ENCODE assay signal across 18 cellular contexts in the genomic region with DNA sequence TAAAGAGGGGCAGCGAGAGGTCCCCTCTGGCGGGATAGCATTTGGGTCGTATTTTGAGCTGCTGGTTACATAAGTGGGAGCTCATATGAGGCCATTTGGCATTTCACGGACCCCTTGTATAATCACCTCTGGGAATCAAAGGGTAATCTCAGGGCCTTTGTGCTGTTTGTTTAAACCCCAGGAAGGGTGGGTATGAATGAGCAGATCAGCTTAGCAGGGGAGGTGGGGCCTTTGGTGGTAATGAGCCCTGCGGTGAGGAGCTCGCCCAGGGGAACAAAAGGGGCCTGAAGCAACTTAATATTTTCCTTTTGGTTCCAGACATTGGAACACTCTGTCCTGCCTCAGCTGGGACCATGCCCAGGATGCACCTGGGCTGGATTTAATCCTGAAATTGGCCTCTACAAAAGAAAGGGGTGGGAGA. TPM values are rescaled to one million over a fixed set of nuclear protein-coding genes. Genes with fewer than 3 reads are reported as not detected.
DNase-seq lines count a peak whose midpoint lies in the region; ATAC-seq, FAIRE-seq and TF ChIP-seq lines count a peak whose summit lies in the region.
"Had no signal": no experiment of that assay in that cellular context is flagged by ENCODE, and none has a peak within 500 bp of the region (broad histone marks: within the 10 kb centered on the region; RNA-seq: fewer than 3 reads in every experiment).

No MANE protein-coding gene starts in this region.

- H3K4me1 ChIP-seq in A549 (peaks cover 100% of the 10 kb centered on the region), ectodermal cell (ENCODE audit: control insufficient read depth, insufficient read depth, low read length) (peaks cover 27% of the 10 kb centered on the region)

- H3K27me3 Mint-ChIP-seq in osteocyte (ENCODE audit: unreplicated experiment), result no peaks in the 10 kb centered on the region
- H3K27me3 Mint-ChIP-seq: activated B cell treated with CpG ODN at 0.5 μM for 24 hours, IgD-negative memory B cell had no signal

- H3K27ac Mint-ChIP-seq in osteocyte (ENCODE audit: unreplicated experiment), result peak overlapping the region; percentile 93
- H3K27ac Mint-ChIP-seq: activated B cell treated with CpG ODN at 0.5 μM for 24 hours; activated T-helper 1 cell treated with anti-CD3 and anti-CD28 coated beads, Interleukin-12 subunit alpha, Interleukin-12 subunit beta, Interleukin-2, Interleukin-4 antibody, amounts not matched to agents 30 ng/mL and 10 ng/mL and 1 ng/mL, durations not matched to agents 14 hours and 24 hours and 36 hours; IgD-negative memory B cell had no signal

- TF ChIP-seq EP300 in A549 (IDR thresholded peaks at IDR 0.05), result no peak

- peak overlapping the region; percentile 35 for H3K4me3 Mint-ChIP-seq in osteocyte (ENCODE audit: unreplicated experiment)
- H3K4me3 Mint-ChIP-seq: activated B cell treated with CpG ODN at 0.5 μM for 24 hours; activated T-helper 1 cell treated with anti-CD3 and anti-CD28 coated beads, Interleukin-12 subunit alpha, Interleukin-12 subunit beta, Interleukin-2, Interleukin-4 antibody, amounts not matched to agents 30 ng/mL and 10 ng/mL and 1 ng/mL, durations not matched to agents 14 hours and 24 hours and 36 hours; IgD-negative memory B cell; stimulated activated naive CD8-positive, alpha-beta T cell treated with anti-CD3 and anti-CD28 coated beads, Interleukin-15, amount 100 ng/mL, for 72 hours had no signal

- FAIRE-seq in A549 (lab: Jason Lieb, UNC), result no peak
- FAIRE-seq: islet of Langerhans had no signal

- peaks cover 7% of the 10 kb centered on the region for H3K9me3 Mint-ChIP-seq in osteocyte (ENCODE audit: unreplicated experiment)
- H3K9me3 Mint-ChIP-seq: activated B cell treated with CpG ODN at 0.5 μM for 24 hours; activated T-helper 1 cell treated with anti-CD3 and anti-CD28 coated beads, Interleukin-12 subunit alpha, Interleukin-12 subunit beta, Interleukin-2, Interleukin-4 antibody, amounts not matched to agents 30 ng/mL and 10 ng/mL and 1 ng/mL, durations not matched to agents 14 hours and 24 hours and 36 hours had no signal

- peaks cover 5% of the 10 kb centered on the region for H3K36me3 ChIP-seq in ectodermal cell (ENCODE audit: control insufficient read depth, insufficient read depth, low read length)

- H3K27ac ChIP-seq in A549, result peak overlapping the region; percentile 96 to 98
- H3K27ac ChIP-seq in ectodermal cell (ENCODE audit: insufficient read depth, low read depth, low read length, poor library complexity, severe bottlenecking), result peak overlapping the region; percentile 59

- peaks cover 29% of the 10 kb centered on the region for H3K36me3 Mint-ChIP-seq in osteocyte (ENCODE audit: unreplicated experiment)
- H3K36me3 Mint-ChIP-seq: IgD-negative memory B cell had no signal

- no peak for TF ChIP-seq POLR2A in A549 (IDR thresholded peaks at IDR 0.05; ENCODE audit: low read length)

- ATAC-seq in A549 (no peak), HG02623 (IDR thresholded peaks at IDR 0.05; ENCODE audit: unreplicated experiment) (no peak), GM21737 (IDR thresholded peaks at IDR 0.05; ENCODE audit: unreplicated experiment) (no peak)
- ATAC-seq: stimulated activated naive CD8-positive, alpha-beta T cell treated with anti-CD3 and anti-CD28 coated beads, Interleukin-15, amount 100 ng/mL, for 72 hours had no signal

- peaks cover 77% of the 10 kb centered on the region for H3K4me1 Mint-ChIP-seq in osteocyte (ENCODE audit: unreplicated experiment)
- H3K4me1 Mint-ChIP-seq: activated B cell treated with CpG ODN at 0.5 μM for 24 hours had no signal

- H3K9me3 ChIP-seq in A549 (no peaks in the 10 kb centered on the region), ectodermal cell (ENCODE audit: control insufficient read depth, low read length) (no peaks in the 10 kb centered on the region)
- H3K9me3 ChIP-seq: BE2C had no signal

- 64% methylated on average over 6 of the region's 6 CpGs for WGBS in A549 (ENCODE audit: missing lambda C conversion rate)
- WGBS in ectodermal cell, 2 experiments, result 7 to 13% methylated on average over 6 of the region's 6 CpGs

- POLR2A ChIA-PET in A549 (lab: Yijun Ruan, JAX), result interaction anchor here (0.8 to 3.7 kb wide), 3 partner anchors 12 to 59 kb away, joined by 3 to 25 read pairs (median 4); no protein-coding TSS in a partner anchor

- H3K4me3 ChIP-seq in A549, result peak overlapping the region; percentile 22; the same call in 2 of the 3 replicates
- H3K4me3 ChIP-seq in ectodermal cell (ENCODE audit: insufficient read depth, low read depth, low read length), result no peak overlapping the region

- H3K27me3 ChIP-seq in ectodermal cell (ENCODE audit: control insufficient read depth, insufficient read depth, low read length, poor library complexity, severe bottlenecking), result no peaks in the 10 kb centered on the region
- H3K27me3 ChIP-seq: BE2C had no signal

- TF ChIP-seq CTCF in A549 (IDR thresholded peaks at IDR 0.05), result no peak
- TF ChIP-seq CTCF in osteocyte (IDR thresholded peaks at IDR 0.05), result no peak

- CTCF ChIA-PET in A549 (lab: Yijun Ruan, JAX), result interaction anchor here (0.6 to 3.8 kb wide), 9 partner anchors 11 to 1283 kb away, joined by 3 to 21 read pairs (median 4); a partner anchor contains a TSS

- peak overlapping the region; percentile 92 for H3K4me2 ChIP-seq in A549

- TF ChIP-seq RAD21 in A549 (conservative IDR thresholded peaks at IDR 0.05 in 1 of 2, IDR thresholded peaks at IDR 0.05 in 1 of 2), result no peak

- peak in 1 of 2 experiments; percentile 7 for DNase-seq in A549 (ENCODE audit: low read depth in 1 of 2, low spot score in 1 of 2)
- peak; percentile 37 for DNase-seq in NCI-H1436 (lab: John Stamatoyannopoulos, UW)
- DNase-seq in osteocyte (ENCODE audit: extremely low spot score, unreplicated experiment), result no peak
- no peak for DNase-seq in Ammon's horn (ENCODE audit: low spot score)
- DNase-seq in amygdala (lab: John Stamatoyannopoulos, UW), result no peak
- DNase-seq: activated B cell treated with CpG ODN at 0.5 μM for 24 hours; BE2C; erythroblast; occipital lobe; SHP77 treated with DMSO at 0.1 percent for 48 hours; stimulated activated CD4-positive, alpha-beta T cell treated with anti-CD3 and anti-CD28 coated beads, Interleukin-2, amount 100 ng/mL, for 48 hours; stimulated activated naive CD8-positive, alpha-beta T cell treated with anti-CD3 and anti-CD28 coated beads, Interleukin-15, amount 100 ng/mL, for 72 hours had no signal

TF ChIP-seq in A549, 52 proteins besides CTCF, POLR2A, EP300 and RAD21:
- TF ChIP-seq FOSL2 (IDR thresholded peaks at IDR 0.05) (no peak), FOSL2 (CRISPR knock-in tag; IDR thresholded peaks at IDR 0.05) (no peak), CHD2 (IDR thresholded peaks at IDR 0.05; ENCODE audit: low read length, partially characterized antibody) (no peak), HOXA7 (CRISPR knock-in tag; IDR thresholded peaks at IDR 0.05) (peak; percentile 49; the same call in 1 of the 2 replicates), RARB (CRISPR knock-in tag; IDR thresholded peaks at IDR 0.05) (no peak), HEYL (CRISPR knock-in tag; IDR thresholded peaks at IDR 0.05) (no peak), RNF2 (IDR thresholded peaks at IDR 0.05; ENCODE audit: borderline replicate concordance, low read depth) (no peak), KDM1A (IDR thresholded peaks at IDR 0.05; ENCODE audit: low read depth) (no peak), CHD4 (IDR thresholded peaks at IDR 0.05; ENCODE audit: borderline replicate concordance) (no peak)
- TF ChIP-seq, protein P1, sequence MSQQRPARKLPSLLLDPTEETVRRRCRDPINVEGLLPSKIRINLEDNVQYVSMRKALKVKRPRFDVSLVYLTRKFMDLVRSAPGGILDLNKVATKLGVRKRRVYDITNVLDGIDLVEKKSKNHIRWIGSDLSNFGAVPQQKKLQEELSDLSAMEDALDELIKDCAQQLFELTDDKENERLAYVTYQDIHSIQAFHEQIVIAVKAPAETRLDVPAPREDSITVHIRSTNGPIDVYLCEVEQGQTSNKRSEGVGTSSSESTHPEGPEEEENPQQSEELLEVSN (IDR thresholded peaks at IDR 0.05; ENCODE audit: borderline replicate concordance, low read depth), result no peak

RNA-seq across cellular contexts. Expression of a gene that starts 10.2 kb away (rescaled TPM):
- polyA plus RNA-seq in A549 (2011; rRNA removed), result 164 and 188 TPM in 2 replicates
- 177 and 263 TPM in 2 replicates for polyA plus RNA-seq in A549 (2012; cell fraction: cytosol; rRNA removed)
- polyA plus RNA-seq in A549 (2012; cell fraction: nucleus; rRNA removed), result 271 and 323 TPM in 2 replicates
- polyA plus RNA-seq in A549 (2017; fragmentation: RNase III; extraction: RNeasy Plus Mini Kit Qiagen cat#74134 plus additional on column Dnase treatment), result 145 to 171 TPM (median 164 TPM) in 3 replicates
- 186 and 192 TPM in 2 replicates for polyA minus RNA-seq in A549 (2011; rRNA and poly(A)+ RNA removed)
- 19.6 TPM for polyA plus RNA-seq in ectodermal cell (2013, experiment 1 of 4)
- 24.2 TPM for polyA plus RNA-seq in ectodermal cell (2013, experiment 2 of 4)
- polyA plus RNA-seq in ectodermal cell (2013, experiment 3 of 4), result 22.0 TPM
- 24.2 TPM for polyA plus RNA-seq in ectodermal cell (2013, experiment 4 of 4)
- total RNA-seq in osteocyte, result 84.0 and 84.1 TPM in 2 replicates
- total RNA-seq: activated B cell treated with CpG ODN at 0.5 μM for 24 hours had no signal
- polyA plus RNA-seq: IgD-negative memory B cell had no signal
